ENCODE assay signal across 26 cellular contexts in genomic region chr21:26473471-26473870, GRCh38.
A peak's percentile ranks its signal among the peaks of the same experiment; 100 is the strongest.
DNase-seq lines count a peak whose midpoint lies in the region; ATAC-seq and TF ChIP-seq lines count a peak whose summit lies in the region.
"Had no signal": no experiment of that assay in that cellular context is flagged by ENCODE, and none has a peak within 500 bp of the region (broad histone marks: within the 10 kb centered on the region; RNA-seq: fewer than 3 reads in every experiment).

No MANE protein-coding gene starts in this region.

- peaks cover 19% of the 10 kb centered on the region for H3K4me1 Mint-ChIP-seq in activated CD4-positive, alpha-beta T cell treated with anti-CD3 and anti-CD28 coated beads for 36 hours
- H3K4me1 Mint-ChIP-seq in T-helper 2 cell treated with Interferon-gamma antibody and Interleukin-4, amounts not matched to agents 5 μg/mL and 100 μg/mL, for 36 hours (ENCODE audit: low read depth) = peaks cover 19% of the 10 kb centered on the region
- H3K4me1 Mint-ChIP-seq: immature natural killer cell had no signal

- TF ChIP-seq CTCF in GM12865 (IDR thresholded peaks at IDR 0.05; ENCODE audit: insufficient read depth, low read depth, low read length, missing control alignments) (no peak), A673 (conservative IDR thresholded peaks at IDR 0.05; ENCODE audit: low read depth, low read length) (no peak)

- peaks cover 4% of the 10 kb centered on the region for H3K9me3 Mint-ChIP-seq in activated CD4-positive, alpha-beta T cell treated with anti-CD3 and anti-CD28 coated beads for 36 hours (ENCODE audit: low read depth)
- H3K9me3 Mint-ChIP-seq in T-helper 2 cell treated with Interferon-gamma antibody and Interleukin-4, amounts not matched to agents 5 μg/mL and 100 μg/mL, for 36 hours = peaks cover 14% of the 10 kb centered on the region
- H3K9me3 Mint-ChIP-seq: activated CD4-positive, alpha-beta T cell treated with anti-CD3 and anti-CD28 coated beads, Interleukin-2, amount 10 ng/mL, durations not matched to agents 7 days and 5 days had no signal

- intact Hi-C loops in activated CD4-positive, alpha-beta T cell treated with anti-CD3 and anti-CD28 coated beads for 36 hours (cut with DNase I, micrococcal nuclease) = loop anchor here in 1 of 2 experiments (2.0 kb wide), 1 partner anchor 51 kb away; no protein-coding TSS in a partner anchor
- intact Hi-C loops in A673 (cut with micrococcal nuclease; ENCODE audit: unreplicated experiment) = no loop called here

- POLR2A ChIA-PET in activated CD4-positive, alpha-beta T cell treated with anti-CD3 and anti-CD28 coated beads for 36 hours (lab: Charles Lee) = no interaction called here
- POLR2A ChIA-PET in A673 (lab: Charles Lee; ENCODE audit: low non-redundant PET) = no interaction called here

- peak; percentile 92 for ATAC-seq in activated CD4-positive, alpha-beta T cell treated with anti-CD3 and anti-CD28 coated beads for 36 hours
- peak; percentile 53 for ATAC-seq in HG02623 (IDR thresholded peaks at IDR 0.05; ENCODE audit: unreplicated experiment)
- ATAC-seq: gastroesophageal sphincter, left lung had no signal

- H3K36me3 Mint-ChIP-seq in activated CD4-positive, alpha-beta T cell treated with anti-CD3 and anti-CD28 coated beads for 36 hours (ENCODE audit: low read depth) = no peaks in the 10 kb centered on the region
- no peaks in the 10 kb centered on the region for H3K36me3 Mint-ChIP-seq in T-helper 2 cell treated with Interferon-gamma antibody and Interleukin-4, amounts not matched to agents 5 μg/mL and 100 μg/mL, for 36 hours (ENCODE audit: low read depth)
- H3K36me3 Mint-ChIP-seq: activated naive CD8-positive, alpha-beta T cell treated with anti-CD3 and anti-CD28 coated beads, Interleukin-2, amount 10 ng/mL, durations not matched to agents 7 days and 5 days; immature natural killer cell had no signal

- CTCF ChIA-PET in activated CD4-positive, alpha-beta T cell treated with anti-CD3 and anti-CD28 coated beads for 36 hours (lab: Charles Lee) = no interaction called here
- CTCF ChIA-PET in A673 (lab: Charles Lee) = no interaction called here

- H3K27me3 ChIP-seq in A673 (replicated peaks; ENCODE audit: insufficient read depth, low read depth, low read length, poor library complexity) = no peaks in the 10 kb centered on the region
- H3K27me3 ChIP-seq: colonic mucosa, gastroesophageal sphincter, left lung, testis had no signal

- no peaks in the 10 kb centered on the region for H3K9me3 ChIP-seq in A673 (ENCODE audit: low read depth, low read length, poor library complexity, severe bottlenecking)
- H3K9me3 ChIP-seq: colonic mucosa, gastroesophageal sphincter, testis had no signal

- H3K4me3 ChIP-seq in GM12865 (ENCODE audit: low read depth, low read length) (no peak overlapping the region), A673 (ENCODE audit: low read depth, low read length, poor library complexity, severe bottlenecking) (no peak overlapping the region)
- H3K4me3 ChIP-seq: colonic mucosa, gastroesophageal sphincter, left lung, testis had no signal

- no peaks in the 10 kb centered on the region for H3K4me1 ChIP-seq in A673 (ENCODE audit: insufficient read depth, low read length, poor library complexity, severe bottlenecking)
- H3K4me1 ChIP-seq: colonic mucosa, gastroesophageal sphincter, left lung, testis had no signal

- no peaks in the 10 kb centered on the region for H3K27me3 Mint-ChIP-seq in activated CD4-positive, alpha-beta T cell treated with anti-CD3 and anti-CD28 coated beads for 36 hours
- no peaks in the 10 kb centered on the region for H3K27me3 Mint-ChIP-seq in T-helper 2 cell treated with Interferon-gamma antibody and Interleukin-4, amounts not matched to agents 5 μg/mL and 100 μg/mL, for 36 hours (ENCODE audit: low read depth)
- H3K27me3 Mint-ChIP-seq: activated CD4-positive, alpha-beta T cell treated with anti-CD3 and anti-CD28 coated beads, Interleukin-2, amount 10 ng/mL, durations not matched to agents 7 days and 5 days; activated naive CD8-positive, alpha-beta T cell treated with anti-CD3 and anti-CD28 coated beads, Interleukin-2, amount 10 ng/mL, durations not matched to agents 7 days and 5 days had no signal

- no TSS peak for BruUV-seq in A673 (replicated peaks; lab: Mats Ljungman, UMichigan)

- H3K36me3 ChIP-seq in A673 (ENCODE audit: insufficient read depth, low read length, poor library complexity, severe bottlenecking) = peaks cover 23% of the 10 kb centered on the region
- H3K36me3 ChIP-seq: colonic mucosa, gastroesophageal sphincter, left lung had no signal

- DNase-seq in activated CD4-positive, alpha-beta T cell treated with anti-CD3 and anti-CD28 coated beads for 36 hours = peak; percentile 35
- DNase-seq in activated CD4-positive, alpha-beta T cell treated with anti-CD3 and anti-CD28 coated beads for 4 hours = no peak
- DNase-seq in GM12865 (ENCODE audit: low read depth) (peak; percentile 32), A673 (ENCODE audit: low spot score) (no peak), G401 (ENCODE audit: low spot score) (no peak), NCI-H345 treated with DMSO at 0.1 percent for 48 hours (lab: John Stamatoyannopoulos, UW; ENCODE audit: unreplicated experiment) (no peak)
- peak; percentile 41 for DNase-seq in T-helper 2 cell treated with Interferon-gamma antibody and Interleukin-4, amounts not matched to agents 5 μg/mL and 100 μg/mL, for 36 hours (ENCODE audit: low spot score)
- DNase-seq: activated CD4-positive, alpha-beta T cell treated with anti-CD3 and anti-CD28 coated beads, Interleukin-2, amount 10 ng/mL, durations not matched to agents 7 days and 5 days; activated naive CD8-positive, alpha-beta T cell treated with anti-CD3 and anti-CD28 coated beads, Interleukin-2, amount 10 ng/mL, durations not matched to agents 7 days and 5 days; C1 segment of cervical spinal cord; colonic mucosa; DMS153; effector CD8-positive, alpha-beta T cell; H7; immature natural killer cell; left lung; mesendoderm; NCI-H2107; NCI-H446 treated with DMSO at 0.1 percent for 48 hours; NCI-H774; SHP77 treated with DMSO at 0.1 percent for 48 hours; stimulated activated naive CD4-positive, alpha-beta T cell treated with Interleukin-2 at 50 U/mL for 16 hours; testis had no signal

- H3K27ac ChIP-seq in A673 (ENCODE audit: low read depth, low read length, poor library complexity, severe bottlenecking) = no peak overlapping the region
- H3K27ac ChIP-seq: 22Rv1, colonic mucosa, gastroesophageal sphincter, left lung, testis had no signal

- no peak overlapping the region for H3K4me3 Mint-ChIP-seq in activated CD4-positive, alpha-beta T cell treated with anti-CD3 and anti-CD28 coated beads for 36 hours
- no peak overlapping the region for H3K4me3 Mint-ChIP-seq in T-helper 2 cell treated with Interferon-gamma antibody and Interleukin-4, amounts not matched to agents 5 μg/mL and 100 μg/mL, for 36 hours
- H3K4me3 Mint-ChIP-seq: activated CD4-positive, alpha-beta T cell treated with anti-CD3 and anti-CD28 coated beads, Interleukin-2, amount 10 ng/mL, durations not matched to agents 7 days and 5 days; activated naive CD8-positive, alpha-beta T cell treated with anti-CD3 and anti-CD28 coated beads, Interleukin-2, amount 10 ng/mL, durations not matched to agents 7 days and 5 days; immature natural killer cell had no signal

- in situ Hi-C loops in G401 (cut with HindIII; ENCODE audit: low sequenced_read_pairs) = no loop called here

- peak overlapping the region; percentile 18 for H3K27ac Mint-ChIP-seq in activated CD4-positive, alpha-beta T cell treated with anti-CD3 and anti-CD28 coated beads for 36 hours
- H3K27ac Mint-ChIP-seq in T-helper 2 cell treated with Interferon-gamma antibody and Interleukin-4, amounts not matched to agents 5 μg/mL and 100 μg/mL, for 36 hours = peak overlapping the region; percentile 23
- H3K27ac Mint-ChIP-seq: activated CD4-positive, alpha-beta T cell treated with anti-CD3 and anti-CD28 coated beads, Interleukin-2, amount 10 ng/mL, durations not matched to agents 7 days and 5 days; activated naive CD8-positive, alpha-beta T cell treated with anti-CD3 and anti-CD28 coated beads, Interleukin-2, amount 10 ng/mL, durations not matched to agents 7 days and 5 days; immature natural killer cell had no signal

Comparison
In these comparisons a context has a peak if more than half of its experiments do, and no peak if none do; other contexts are left out.
1. DNase-seq: peak in activated CD4-positive, alpha-beta T cell treated with anti-CD3 and anti-CD28 coated beads for 36 hours (single experiment), GM12865 (single experiment) and T-helper 2 cell treated with Interferon-gamma antibody and Interleukin-4, amounts not matched to agents 5 μg/mL and 100 μg/mL, for 36 hours (single experiment); none in activated CD4-positive, alpha-beta T cell treated with anti-CD3 and anti-CD28 coated beads for 4 hours (0 of 2), A673 (single experiment), G401 (single experiment) and NCI-H345 treated with DMSO at 0.1 percent for 48 hours (single experiment).